ENCODE assay signal across 1 cellular context in the genomic region with DNA sequence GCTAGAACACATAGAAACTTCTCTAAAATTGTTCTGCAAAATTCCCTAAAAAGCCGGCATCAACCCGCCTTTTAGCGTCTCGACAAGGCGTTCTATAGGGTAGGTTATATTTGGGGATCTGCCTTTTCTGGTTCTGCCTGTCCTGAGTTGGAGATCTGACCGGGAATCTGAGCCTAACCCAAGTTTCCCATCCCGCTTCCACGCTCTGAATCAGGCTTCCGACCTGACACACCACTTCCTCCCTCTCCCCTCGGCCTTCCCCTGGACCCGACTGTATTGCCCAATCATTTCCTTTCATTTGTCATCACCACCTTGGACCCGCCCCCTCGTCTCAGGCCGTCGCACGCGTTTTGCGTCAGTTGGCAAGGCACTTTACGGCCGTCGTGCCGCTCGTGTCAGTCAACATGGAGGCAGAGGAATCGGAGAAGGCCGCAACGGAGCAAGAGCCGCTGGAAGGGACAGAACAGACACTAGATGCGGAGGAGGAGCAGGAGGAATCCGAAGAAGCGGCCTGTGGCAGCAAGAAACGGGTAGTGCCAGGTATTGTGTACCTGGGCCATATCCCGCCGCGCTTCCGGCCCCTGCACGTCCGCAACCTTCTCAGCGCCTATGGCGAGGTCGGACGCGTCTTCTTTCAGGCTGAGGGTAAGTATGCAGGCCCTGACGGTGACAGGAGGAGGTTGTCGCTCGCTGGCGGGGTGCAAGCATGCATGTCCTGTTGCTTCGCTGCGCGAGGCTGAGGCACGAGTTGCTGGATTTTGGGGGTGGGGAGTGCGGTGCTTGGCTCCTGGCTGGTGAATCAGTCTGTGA.
TF ChIP-seq lines count a peak whose summit lies in the region.

A gene (plus strand): TSS at position 375 of the 810 bp plus-strand sequence. CDS start 30 bp downstream, at position 405.

TF ChIP-seq in K562, 482 proteins besides CTCF, POLR2A, EP300 and RAD21 (continued from another document and continues in another):
- TF ChIP-seq, protein P1, sequence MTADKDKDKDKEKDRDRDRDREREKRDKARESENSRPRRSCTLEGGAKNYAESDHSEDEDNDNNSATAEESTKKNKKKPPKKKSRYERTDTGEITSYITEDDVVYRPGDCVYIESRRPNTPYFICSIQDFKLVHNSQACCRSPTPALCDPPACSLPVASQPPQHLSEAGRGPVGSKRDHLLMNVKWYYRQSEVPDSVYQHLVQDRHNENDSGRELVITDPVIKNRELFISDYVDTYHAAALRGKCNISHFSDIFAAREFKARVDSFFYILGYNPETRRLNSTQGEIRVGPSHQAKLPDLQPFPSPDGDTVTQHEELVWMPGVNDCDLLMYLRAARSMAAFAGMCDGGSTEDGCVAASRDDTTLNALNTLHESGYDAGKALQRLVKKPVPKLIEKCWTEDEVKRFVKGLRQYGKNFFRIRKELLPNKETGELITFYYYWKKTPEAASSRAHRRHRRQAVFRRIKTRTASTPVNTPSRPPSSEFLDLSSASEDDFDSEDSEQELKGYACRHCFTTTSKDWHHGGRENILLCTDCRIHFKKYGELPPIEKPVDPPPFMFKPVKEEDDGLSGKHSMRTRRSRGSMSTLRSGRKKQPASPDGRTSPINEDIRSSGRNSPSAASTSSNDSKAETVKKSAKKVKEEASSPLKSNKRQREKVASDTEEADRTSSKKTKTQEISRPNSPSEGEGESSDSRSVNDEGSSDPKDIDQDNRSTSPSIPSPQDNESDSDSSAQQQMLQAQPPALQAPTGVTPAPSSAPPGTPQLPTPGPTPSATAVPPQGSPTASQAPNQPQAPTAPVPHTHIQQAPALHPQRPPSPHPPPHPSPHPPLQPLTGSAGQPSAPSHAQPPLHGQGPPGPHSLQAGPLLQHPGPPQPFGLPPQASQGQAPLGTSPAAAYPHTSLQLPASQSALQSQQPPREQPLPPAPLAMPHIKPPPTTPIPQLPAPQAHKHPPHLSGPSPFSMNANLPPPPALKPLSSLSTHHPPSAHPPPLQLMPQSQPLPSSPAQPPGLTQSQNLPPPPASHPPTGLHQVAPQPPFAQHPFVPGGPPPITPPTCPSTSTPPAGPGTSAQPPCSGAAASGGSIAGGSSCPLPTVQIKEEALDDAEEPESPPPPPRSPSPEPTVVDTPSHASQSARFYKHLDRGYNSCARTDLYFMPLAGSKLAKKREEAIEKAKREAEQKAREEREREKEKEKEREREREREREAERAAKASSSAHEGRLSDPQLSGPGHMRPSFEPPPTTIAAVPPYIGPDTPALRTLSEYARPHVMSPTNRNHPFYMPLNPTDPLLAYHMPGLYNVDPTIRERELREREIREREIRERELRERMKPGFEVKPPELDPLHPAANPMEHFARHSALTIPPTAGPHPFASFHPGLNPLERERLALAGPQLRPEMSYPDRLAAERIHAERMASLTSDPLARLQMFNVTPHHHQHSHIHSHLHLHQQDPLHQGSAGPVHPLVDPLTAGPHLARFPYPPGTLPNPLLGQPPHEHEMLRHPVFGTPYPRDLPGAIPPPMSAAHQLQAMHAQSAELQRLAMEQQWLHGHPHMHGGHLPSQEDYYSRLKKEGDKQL (CRISPR knock-in tag; IDR thresholded peaks at IDR 0.05; ENCODE audit: borderline replicate concordance), result no peak
- TF ChIP-seq TEAD4 (IDR thresholded peaks at IDR 0.05; ENCODE audit: low read length), result 0 out of 2 replicates have a peak, but pooled peaks have one; percentile 51
- TF ChIP-seq TEAD4 (CRISPR knock-in tag; IDR thresholded peaks at IDR 0.05; ENCODE audit: borderline replicate concordance), result no peak
- TF ChIP-seq NCOA6 (IDR thresholded peaks at IDR 0.05), result no peak
- peak; percentile 73 for TF ChIP-seq GTF2E2 (tag; IDR thresholded peaks at IDR 0.05)
- TF ChIP-seq RBBP5 (IDR thresholded peaks at IDR 0.05; ENCODE audit: borderline replicate concordance, insufficient read depth, low read length, poor library complexity, severe bottlenecking), result peak; percentile 97
- peak; percentile 90; the same call in 1 of the 2 replicates for TF ChIP-seq ZBED1 (IDR thresholded peaks at IDR 0.05)
- TF ChIP-seq SRSF7 (optimal IDR thresholded peaks at IDR 0.05; ENCODE audit: low read depth, low read length), result no peak
- 0 out of 2 replicates have a peak, but pooled peaks have one; percentile 53 for TF ChIP-seq CBX1 (IDR thresholded peaks at IDR 0.05; ENCODE audit: low read depth)
- TF ChIP-seq TFAM (CRISPR knock-in tag; conservative IDR thresholded peaks at IDR 0.05), result no peak
- TF ChIP-seq FOSL1 (tag; conservative IDR thresholded peaks at IDR 0.05), result peak; percentile 78
- TF ChIP-seq NONO (IDR thresholded peaks at IDR 0.05; ENCODE audit: low read depth in 2 of 2, low read length in 1 of 2), result no peak
- TF ChIP-seq U2AF1 (optimal IDR thresholded peaks at IDR 0.05; ENCODE audit: low read depth, low read length), result no peak
- peak; percentile 73 for TF ChIP-seq GABPB1 (CRISPR knock-in tag; IDR thresholded peaks at IDR 0.05)
- no peak for TF ChIP-seq STAT5B (CRISPR knock-in tag; IDR thresholded peaks at IDR 0.05)
- TF ChIP-seq, protein P2, sequence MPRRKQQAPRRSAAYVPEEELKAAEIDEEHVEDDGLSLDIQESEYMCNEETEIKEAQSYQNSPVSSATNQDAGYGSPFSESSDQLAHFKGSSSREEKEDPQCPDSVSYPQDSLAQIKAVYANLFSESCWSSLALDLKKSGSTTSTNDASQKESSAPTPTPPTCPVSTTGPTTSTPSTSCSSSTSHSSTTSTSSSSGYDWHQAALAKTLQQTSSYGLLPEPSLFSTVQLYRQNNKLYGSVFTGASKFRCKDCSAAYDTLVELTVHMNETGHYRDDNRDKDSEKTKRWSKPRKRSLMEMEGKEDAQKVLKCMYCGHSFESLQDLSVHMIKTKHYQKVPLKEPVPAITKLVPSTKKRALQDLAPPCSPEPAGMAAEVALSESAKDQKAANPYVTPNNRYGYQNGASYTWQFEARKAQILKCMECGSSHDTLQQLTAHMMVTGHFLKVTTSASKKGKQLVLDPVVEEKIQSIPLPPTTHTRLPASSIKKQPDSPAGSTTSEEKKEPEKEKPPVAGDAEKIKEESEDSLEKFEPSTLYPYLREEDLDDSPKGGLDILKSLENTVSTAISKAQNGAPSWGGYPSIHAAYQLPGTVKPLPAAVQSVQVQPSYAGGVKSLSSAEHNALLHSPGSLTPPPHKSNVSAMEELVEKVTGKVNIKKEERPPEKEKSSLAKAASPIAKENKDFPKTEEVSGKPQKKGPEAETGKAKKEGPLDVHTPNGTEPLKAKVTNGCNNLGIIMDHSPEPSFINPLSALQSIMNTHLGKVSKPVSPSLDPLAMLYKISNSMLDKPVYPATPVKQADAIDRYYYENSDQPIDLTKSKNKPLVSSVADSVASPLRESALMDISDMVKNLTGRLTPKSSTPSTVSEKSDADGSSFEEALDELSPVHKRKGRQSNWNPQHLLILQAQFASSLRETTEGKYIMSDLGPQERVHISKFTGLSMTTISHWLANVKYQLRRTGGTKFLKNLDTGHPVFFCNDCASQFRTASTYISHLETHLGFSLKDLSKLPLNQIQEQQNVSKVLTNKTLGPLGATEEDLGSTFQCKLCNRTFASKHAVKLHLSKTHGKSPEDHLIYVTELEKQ (CRISPR knock-in tag; IDR thresholded peaks at IDR 0.05), result no peak
- no peak for TF ChIP-seq ZNF274 (IDR thresholded peaks at IDR 0.05; ENCODE audit: borderline replicate concordance, low read depth, low read length)
- TF ChIP-seq ZC3H4 (CRISPR knock-in tag; IDR thresholded peaks at IDR 0.05; ENCODE audit: borderline replicate concordance), result no peak
- TF ChIP-seq, protein P3, sequence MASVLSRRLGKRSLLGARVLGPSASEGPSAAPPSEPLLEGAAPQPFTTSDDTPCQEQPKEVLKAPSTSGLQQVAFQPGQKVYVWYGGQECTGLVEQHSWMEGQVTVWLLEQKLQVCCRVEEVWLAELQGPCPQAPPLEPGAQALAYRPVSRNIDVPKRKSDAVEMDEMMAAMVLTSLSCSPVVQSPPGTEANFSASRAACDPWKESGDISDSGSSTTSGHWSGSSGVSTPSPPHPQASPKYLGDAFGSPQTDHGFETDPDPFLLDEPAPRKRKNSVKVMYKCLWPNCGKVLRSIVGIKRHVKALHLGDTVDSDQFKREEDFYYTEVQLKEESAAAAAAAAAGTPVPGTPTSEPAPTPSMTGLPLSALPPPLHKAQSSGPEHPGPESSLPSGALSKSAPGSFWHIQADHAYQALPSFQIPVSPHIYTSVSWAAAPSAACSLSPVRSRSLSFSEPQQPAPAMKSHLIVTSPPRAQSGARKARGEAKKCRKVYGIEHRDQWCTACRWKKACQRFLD (CRISPR knock-in tag; IDR thresholded peaks at IDR 0.05), result no peak
- no peak for TF ChIP-seq ZNF124 (CRISPR knock-in tag; IDR thresholded peaks at IDR 0.05)
- TF ChIP-seq BMI1 (IDR thresholded peaks at IDR 0.05; ENCODE audit: low read length), result no peak
- peak; percentile 59 for TF ChIP-seq SMARCE1 (IDR thresholded peaks at IDR 0.05)
- TF ChIP-seq SRSF9 (IDR thresholded peaks at IDR 0.05; ENCODE audit: borderline replicate concordance, low read depth, low read length), result no peak
- TF ChIP-seq ZNF436 (CRISPR knock-in tag; IDR thresholded peaks at IDR 0.05), result no peak
- TF ChIP-seq, protein P4, sequence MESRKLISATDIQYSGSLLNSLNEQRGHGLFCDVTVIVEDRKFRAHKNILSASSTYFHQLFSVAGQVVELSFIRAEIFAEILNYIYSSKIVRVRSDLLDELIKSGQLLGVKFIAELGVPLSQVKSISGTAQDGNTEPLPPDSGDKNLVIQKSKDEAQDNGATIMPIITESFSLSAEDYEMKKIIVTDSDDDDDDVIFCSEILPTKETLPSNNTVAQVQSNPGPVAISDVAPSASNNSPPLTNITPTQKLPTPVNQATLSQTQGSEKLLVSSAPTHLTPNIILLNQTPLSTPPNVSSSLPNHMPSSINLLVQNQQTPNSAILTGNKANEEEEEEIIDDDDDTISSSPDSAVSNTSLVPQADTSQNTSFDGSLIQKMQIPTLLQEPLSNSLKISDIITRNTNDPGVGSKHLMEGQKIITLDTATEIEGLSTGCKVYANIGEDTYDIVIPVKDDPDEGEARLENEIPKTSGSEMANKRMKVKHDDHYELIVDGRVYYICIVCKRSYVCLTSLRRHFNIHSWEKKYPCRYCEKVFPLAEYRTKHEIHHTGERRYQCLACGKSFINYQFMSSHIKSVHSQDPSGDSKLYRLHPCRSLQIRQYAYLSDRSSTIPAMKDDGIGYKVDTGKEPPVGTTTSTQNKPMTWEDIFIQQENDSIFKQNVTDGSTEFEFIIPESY (CRISPR knock-in tag; IDR thresholded peaks at IDR 0.05), result 0 out of 2 replicates have a peak, but pooled peaks have one; percentile 15
- TF ChIP-seq MIER1 (IDR thresholded peaks at IDR 0.05; ENCODE audit: low read depth), result 0 out of 2 replicates have a peak, but pooled peaks have one; percentile 42
- TF ChIP-seq E2F3 (CRISPR knock-in tag; IDR thresholded peaks at IDR 0.05), result no peak
- TF ChIP-seq HDAC3 (IDR thresholded peaks at IDR 0.05; ENCODE audit: borderline replicate concordance, partially characterized antibody), result no peak
- no peak for TF ChIP-seq ZNF212 (CRISPR knock-in tag; IDR thresholded peaks at IDR 0.05)
- TF ChIP-seq BRD9 (IDR thresholded peaks at IDR 0.05; ENCODE audit: low read depth, partially characterized antibody), result peak; percentile 68
- TF ChIP-seq, protein P5, sequence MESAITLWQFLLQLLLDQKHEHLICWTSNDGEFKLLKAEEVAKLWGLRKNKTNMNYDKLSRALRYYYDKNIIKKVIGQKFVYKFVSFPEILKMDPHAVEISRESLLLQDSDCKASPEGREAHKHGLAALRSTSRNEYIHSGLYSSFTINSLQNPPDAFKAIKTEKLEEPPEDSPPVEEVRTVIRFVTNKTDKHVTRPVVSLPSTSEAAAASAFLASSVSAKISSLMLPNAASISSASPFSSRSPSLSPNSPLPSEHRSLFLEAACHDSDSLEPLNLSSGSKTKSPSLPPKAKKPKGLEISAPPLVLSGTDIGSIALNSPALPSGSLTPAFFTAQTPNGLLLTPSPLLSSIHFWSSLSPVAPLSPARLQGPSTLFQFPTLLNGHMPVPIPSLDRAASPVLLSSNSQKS (CRISPR knock-in tag; IDR thresholded peaks at IDR 0.05), result no peak
- no peak; the same call in 1 of the 2 replicates for TF ChIP-seq CHD2 (IDR thresholded peaks at IDR 0.05; ENCODE audit: low read depth, low read length)
- TF ChIP-seq CC2D1A (IDR thresholded peaks at IDR 0.05), result peak; percentile 87
- TF ChIP-seq, protein P6, sequence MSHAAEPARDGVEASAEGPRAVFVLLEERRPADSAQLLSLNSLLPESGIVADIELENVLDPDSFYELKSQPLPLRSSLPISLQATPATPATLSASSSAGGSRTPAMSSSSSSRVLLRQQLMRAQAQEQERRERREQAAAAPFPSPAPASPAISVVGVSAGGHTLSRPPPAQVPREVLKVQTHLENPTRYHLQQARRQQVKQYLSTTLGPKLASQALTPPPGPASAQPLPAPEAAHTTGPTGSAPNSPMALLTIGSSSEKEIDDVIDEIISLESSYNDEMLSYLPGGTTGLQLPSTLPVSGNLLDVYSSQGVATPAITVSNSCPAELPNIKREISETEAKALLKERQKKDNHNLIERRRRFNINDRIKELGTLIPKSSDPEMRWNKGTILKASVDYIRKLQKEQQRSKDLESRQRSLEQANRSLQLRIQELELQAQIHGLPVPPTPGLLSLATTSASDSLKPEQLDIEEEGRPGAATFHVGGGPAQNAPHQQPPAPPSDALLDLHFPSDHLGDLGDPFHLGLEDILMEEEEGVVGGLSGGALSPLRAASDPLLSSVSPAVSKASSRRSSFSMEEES (CRISPR knock-in tag; IDR thresholded peaks at IDR 0.05), result no peak
- peak; percentile 57; the same call in 1 of the 2 replicates for TF ChIP-seq ZNF316 (IDR thresholded peaks at IDR 0.05)
- no peak for TF ChIP-seq RBM15 (IDR thresholded peaks at IDR 0.05; ENCODE audit: insufficient read depth, low read length)
